8 cellular contexts compared by ENCODE assay signal in genomic region chr6:25278914-25279747, GRCh38. TPM values are rescaled to one million over a fixed set of nuclear protein-coding genes. Genes with fewer than 3 reads are reported as not detected.
A peak's percentile ranks its signal among the peaks of the same experiment; 100 is the strongest.
DNase-seq lines count a peak whose midpoint lies in the region; ATAC-seq and TF ChIP-seq lines count a peak whose summit lies in the region.

Gene CARMIL1 (plus strand): TSS chr6:25279374. CDS start chr6:25279796, 422 bp downstream.

- intact Hi-C loops in psoas muscle (cut with DNase I), result loop anchor here (5.0 to 10.0 kb wide), 3 partner anchors 213 to 656 kb away; partner anchors contain the start of gene SLC17A2 (in 1 of the 2)

- peak within 1 kb of the TSS; percentile 68 to 75 for H3K27ac Mint-ChIP-seq in T-cell

- H3K27me3 ChIP-seq in right atrium auricular region (no peaks in the 10 kb centered on the region), psoas muscle (ENCODE audit: insufficient read depth in 3 of 3, low read length in 2 of 3) (peaks cover 0 to 58% (median 0%) of the 10 kb centered on the region in 3 donors)

- TF ChIP-seq CTCF in GM12874 (IDR thresholded peaks at IDR 0.05; ENCODE audit: insufficient read depth, low read depth, low read length) (peak; percentile 83), right atrium auricular region (IDR thresholded peaks at IDR 0.05) (peak; percentile 61 to 85), psoas muscle (IDR thresholded peaks at IDR 0.05) (peak; percentile 48)

- 0 to 1% (median 0%) methylated on average over 65 to 81 of the region's 81 CpGs for WGBS in psoas muscle, 3 donors
- WGBS in urinary bladder, result under 1% methylated on average over 81 of the region's 81 CpGs

- POLR2A ChIA-PET in T-cell (lab: Charles Lee), result no interaction called here

- no peaks in the 10 kb centered on the region for H3K9me3 ChIP-seq in right atrium auricular region
- no peaks in the 10 kb centered on the region for H3K9me3 ChIP-seq in psoas muscle

- peaks cover 0 to 6% of the 10 kb centered on the region in 2 donors for H3K27me3 Mint-ChIP-seq in T-cell

- peak; percentile 69 for ATAC-seq in HG02623 (IDR thresholded peaks at IDR 0.05; ENCODE audit: unreplicated experiment)
- peak; percentile 75 to 82 (median 78) for ATAC-seq in T-cell (replicated peaks in 1 of 4)
- peak; percentile 69 to 91 (median 86) for ATAC-seq in psoas muscle

- DNase-seq in NCI-H1105 treated with DMSO at 0.1 percent for 48 hours (lab: John Stamatoyannopoulos, UW) (peak; percentile 88), T-cell (peak; percentile 17 to 69 (median 52)), amygdala (lab: John Stamatoyannopoulos, UW) (peak in 51 of 56 donors; percentile 15 to 83 (median 52)), right atrium auricular region (ENCODE audit: low spot score) (peak; percentile 79), psoas muscle (peak; percentile 72 to 82)

- peak within 1 kb of the TSS; percentile 85 to 90 (median 88) for H3K4me3 Mint-ChIP-seq in T-cell

- H3K27ac ChIP-seq in right atrium auricular region (peak within 1 kb of the TSS; percentile 76 to 81), psoas muscle (no peak within 1 kb of the TSS), urinary bladder (ENCODE audit: low read depth) (peak within 1 kb of the TSS; percentile 24)

- H3K4me1 ChIP-seq in right atrium auricular region (peaks cover 0 to 22% of the 10 kb centered on the region in 2 donors), psoas muscle (peaks cover 8% of the 10 kb centered on the region), urinary bladder (ENCODE audit: insufficient read depth) (peaks cover 2% of the 10 kb centered on the region)

- peak within 1 kb of the TSS; percentile 65 to 79 for H3K4me3 ChIP-seq in right atrium auricular region
- peak within 1 kb of the TSS; percentile 73 for H3K4me3 ChIP-seq in psoas muscle
- peak within 1 kb of the TSS; percentile 74 for H3K4me3 ChIP-seq in urinary bladder (ENCODE audit: low read depth, low read length)

- H3K9me3 Mint-ChIP-seq in T-cell, result no peaks in the 10 kb centered on the region

- no peaks in the 10 kb centered on the region for H3K36me3 Mint-ChIP-seq in T-cell

- H3K36me3 ChIP-seq in right atrium auricular region, result no peaks in the 10 kb centered on the region
- no peaks in the 10 kb centered on the region for H3K36me3 ChIP-seq in psoas muscle (ENCODE audit: insufficient read depth in 1 of 2, low read depth in 1 of 2)
- no peaks in the 10 kb centered on the region for H3K36me3 ChIP-seq in urinary bladder (ENCODE audit: insufficient read depth)

- CTCF ChIA-PET in T-cell (lab: Charles Lee), result interaction anchor here (0.7 to 4.3 kb wide), 11 partner anchors 13 to 323 kb away, joined by 3 to 38 read pairs (median 5); no protein-coding TSS in a partner anchor

- peaks cover 30 to 35% (median 30%) of the 10 kb centered on the region in 3 donors for H3K4me1 Mint-ChIP-seq in T-cell

RNA-seq across cellular contexts. Expression of gene CARMIL1, which starts in this region (rescaled TPM):
- total RNA-seq in T-cell, result 10 to 100 TPM in 1 of 5 donors, 1 to 10 TPM in 4; 4.0 to 11.6 (median 6.1) TPM
- total RNA-seq in right atrium auricular region, result 10 to 100 TPM in 1 of 2 donors, 1 to 10 TPM in 1; 7.9 to 29.4 TPM
- 1 to 10 TPM in 1 of 4 donors, under 1 TPM in 3; 0.34 to 1.0 (median 0.81) TPM for total RNA-seq in psoas muscle
- under 1 TPM; 0.11 to 0.83 (median 0.44) TPM for polyA plus RNA-seq in psoas muscle
- total RNA-seq in urinary bladder, result 26.5 TPM
- 11.1 TPM for polyA plus RNA-seq in urinary bladder
